11 cellular contexts compared by ENCODE assay signal in the genomic region with DNA sequence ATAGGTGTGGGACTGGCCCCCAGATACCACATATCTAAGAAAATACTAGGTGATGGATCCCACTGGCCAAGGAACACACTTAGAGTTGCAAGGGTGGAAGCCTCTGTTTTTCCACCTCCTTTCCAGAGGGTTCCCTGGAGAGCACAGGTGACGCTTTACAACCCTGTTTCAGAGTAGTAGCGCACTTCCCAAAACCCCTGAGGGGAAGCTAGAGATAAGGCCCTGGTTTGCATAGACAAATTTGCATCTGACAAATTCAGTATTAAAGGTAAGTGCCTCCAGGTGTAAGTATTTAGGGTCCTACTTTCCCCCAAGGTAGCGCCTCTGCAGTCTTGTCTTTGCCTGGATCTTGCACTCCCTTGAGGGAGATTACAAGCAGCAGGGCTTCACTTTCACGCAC. TPM values are rescaled to one million over a fixed set of nuclear protein-coding genes. Genes with fewer than 3 reads are reported as not detected.
DNase-seq lines count a peak whose midpoint lies in the region; ATAC-seq and TF ChIP-seq lines count a peak whose summit lies in the region.
"Had no signal": no experiment of that assay in that cellular context is flagged by ENCODE, and none has a peak within 500 bp of the region (broad histone marks: within the 10 kb centered on the region; RNA-seq: fewer than 3 reads in every experiment).

No MANE protein-coding gene starts in this region.

- TF ChIP-seq CTCF in AG04450 (IDR thresholded peaks at IDR 0.05; ENCODE audit: low read depth, low read length): no peak
- no peak for TF ChIP-seq CTCF in astrocyte of the spinal cord (IDR thresholded peaks at IDR 0.05; ENCODE audit: low read depth, low read length)

- CTCF ChIA-PET in AG04450 (lab: Charles Lee): interaction anchor here (3.0 kb wide), 1 partner anchor 58 kb away, joined by 10 read pairs; no protein-coding TSS in a partner anchor

- H3K9me3 ChIP-seq in AG04450 (ENCODE audit: control insufficient read depth, insufficient read depth, low read length): no peaks in the 10 kb centered on the region; the same call in 1 of the 2 replicates
- H3K9me3 ChIP-seq in mesodermal cell (ENCODE audit: control insufficient read depth, low read length): no peaks in the 10 kb centered on the region

- WGBS in mesodermal cell (ENCODE audit: insufficient coverage in 2 of 2), 2 experiments: 6 to 11% methylated on average over 2 of the region's 4 CpGs

- DNase-seq in AG04450 (ENCODE audit: low read depth, low spot score) (no peak), H7 (peak; percentile 17), astrocyte of the spinal cord (ENCODE audit: low read depth, low spot score) (no peak), NCI-H510A (lab: John Stamatoyannopoulos, UW) (no peak), NCI-H187 treated with DMSO at 0.1 percent for 48 hours (lab: John Stamatoyannopoulos, UW) (no peak), nucleus accumbens (lab: John Stamatoyannopoulos, UW) (no peak)
- DNase-seq: activated CD4-positive, alpha-beta T cell treated with anti-CD3 and anti-CD28 coated beads for 4 hours; NCI-H1417 treated with DMSO at 0.1 percent for 48 hours had no signal

- no peaks in the 10 kb centered on the region for H3K4me1 ChIP-seq in mesodermal cell (ENCODE audit: control insufficient read depth, insufficient read depth, low read length, poor library complexity, severe bottlenecking)

- ATAC-seq in GM21528 (IDR thresholded peaks at IDR 0.05; ENCODE audit: low FRiP score, unreplicated experiment): no peak

- no peaks in the 10 kb centered on the region for H3K36me3 ChIP-seq in H7 (replicated peaks; ENCODE audit: control insufficient read depth, insufficient read depth, low read length)
- H3K36me3 ChIP-seq in mesodermal cell (ENCODE audit: control insufficient read depth, insufficient read depth, low read length): no peaks in the 10 kb centered on the region

- in situ Hi-C loops in astrocyte of the spinal cord (cut with HindIII; ENCODE audit: low sequenced_read_pairs): no loop called here

- H3K27ac ChIP-seq in AG04450 (ENCODE audit: low read depth, low read length) (no peak overlapping the region), mesodermal cell (ENCODE audit: low read depth, low read length, severe bottlenecking) (no peak overlapping the region)
- H3K27ac ChIP-seq: skin epidermis had no signal

- POLR2A ChIA-PET in AG04450 (lab: Yijun Ruan, JAX): no interaction called here

- H3K27me3 ChIP-seq in AG04450 (ENCODE audit: control insufficient read depth, insufficient read depth, low read length): peaks cover 26% of the 10 kb centered on the region
- H3K27me3 ChIP-seq in H7 (ENCODE audit: control insufficient read depth, insufficient read depth, low read length): peaks cover 85% of the 10 kb centered on the region

- H3K4me3 ChIP-seq in AG04450 (ENCODE audit: low read depth, low read length) (peak overlapping the region; percentile 57), H7 (ENCODE audit: insufficient read depth, low read depth, low read length) (peak overlapping the region; percentile 70), astrocyte of the spinal cord (ENCODE audit: low read depth, low read length) (peak overlapping the region; percentile 52), mesodermal cell (ENCODE audit: extremely low read depth, insufficient read depth, low read length, poor library complexity, severe bottlenecking) (peak overlapping the region; percentile 42)

RNA-seq across cellular contexts. Expression of a gene that starts 0.5 kb away (rescaled TPM):
- 0.09 TPM in 1 of 2 replicates, not detected in the other for polyA plus RNA-seq in AG04450 (2011; rRNA removed)
- polyA minus RNA-seq in AG04450 (2011; rRNA and poly(A)+ RNA removed): 0.09 TPM in 1 of 2 replicates, not detected in the other
- total RNA-seq in H7 (2014; rRNA removed; shearing (Covaris generic)): 0.14 and 0.15 TPM in 2 replicates
- not detected for polyA plus RNA-seq in mesodermal cell (2013, experiment 1 of 2)
- polyA plus RNA-seq in mesodermal cell (2013, experiment 2 of 2): not detected

RNA-seq across cellular contexts. Expression of a gene that starts 22.9 kb away (rescaled TPM):
- not detected in 2 replicates for polyA plus RNA-seq in AG04450 (2011; rRNA removed)
- polyA minus RNA-seq in AG04450 (2011; rRNA and poly(A)+ RNA removed): not detected in 2 replicates
- 0.04 TPM in 1 of 2 replicates, not detected in the other for total RNA-seq in H7 (2014; rRNA removed; shearing (Covaris generic))
- polyA plus RNA-seq in mesodermal cell (2013, experiment 1 of 2): 0.11 TPM
- polyA plus RNA-seq in mesodermal cell (2013, experiment 2 of 2): not detected
